20 cellular contexts compared by ENCODE assay signal in genomic region chr20:40006168-40006860, GRCh38.
DNase-seq lines count a peak whose midpoint lies in the region; ATAC-seq, FAIRE-seq and TF ChIP-seq lines count a peak whose summit lies in the region.
"Had no signal": no experiment of that assay in that cellular context is flagged by ENCODE, and none has a peak within 500 bp of the region (broad histone marks: within the 10 kb centered on the region; RNA-seq: fewer than 3 reads in every experiment).

No MANE protein-coding gene starts in this region.

- no peak for DNase-seq in HepG2 (ENCODE audit: low spot score)
- DNase-seq in SK-N-MC (ENCODE audit: low read depth, low spot score), result peak; percentile 20
- peak; percentile 40 for DNase-seq in mesenchymal stem cell
- no peak for DNase-seq in type B pancreatic cell (ENCODE audit: extremely low spot score, unreplicated experiment)
- no peak for DNase-seq in stimulated activated CD4-positive, alpha-beta T cell treated with anti-CD3 and anti-CD28 coated beads, Interleukin-2, amount 100 ng/mL, for 48 hours
- no peak for DNase-seq in activated CD4-positive, CD25-positive, alpha-beta regulatory T cell treated with anti-CD3 and anti-CD28 coated beads, Interleukin-2, amount 50 U/mL, for 72 hours
- DNase-seq in activated CD4-positive, alpha-beta T cell treated with anti-CD3 and anti-CD28 coated beads for 1 hour, result no peak
- DNase-seq: AML-193; CD4-positive, alpha-beta memory T cell; DMS79 treated with DMSO at 0.1 percent for 48 hours; GF-D8; HCEC 1CT; HFFc6 had no signal

- CTCF ChIA-PET in HepG2 (lab: Yijun Ruan, JAX; ENCODE audit: low intra/inter-chr PET ratio, low total read pairs), result no interaction called here

- H3K27ac Mint-ChIP-seq in type B pancreatic cell, result peak overlapping the region; percentile 4
- H3K27ac Mint-ChIP-seq: CD4-positive, alpha-beta memory T cell; GM23338; HFFc6 had no signal

- H3K27me3 ChIP-seq in liver (ENCODE audit: control insufficient read depth in 4 of 4, insufficient read depth in 4 of 4, low read length in 3 of 4), result no peaks in the 10 kb centered on the region
- no peaks in the 10 kb centered on the region for H3K27me3 ChIP-seq in HepG2 (ENCODE audit: control insufficient read depth in 1 of 2, insufficient read depth in 2 of 2, low read length in 2 of 2)
- H3K27me3 ChIP-seq in mesenchymal stem cell (ENCODE audit: control insufficient read depth in 1 of 2, insufficient read depth in 1 of 2, low read length in 2 of 2), result no peaks in the 10 kb centered on the region
- H3K27me3 ChIP-seq: BLaER1 had no signal

- no peak overlapping the region for H2BK120ac ChIP-seq in mesenchymal stem cell (ENCODE audit: low read depth, low read length)

- TF ChIP-seq CTCF in liver (IDR thresholded peaks at IDR 0.05; ENCODE audit: low read depth, low read length, missing input control), result no peak
- no peak for TF ChIP-seq CTCF in HepG2 (CRISPR knock-in tag; IDR thresholded peaks at IDR 0.05)
- no peak for TF ChIP-seq CTCF in type B pancreatic cell (conservative IDR thresholded peaks at IDR 0.05)

- ATAC-seq in HepG2, result no peak
- ATAC-seq: A549, GM23338 had no signal

- 76% methylated on average over 1 of the region's 1 CpG for WGBS in liver
- WGBS in HepG2 (ENCODE audit: low lambda C conversion rate), result 0% methylated on average over 1 of the region's 1 CpG
- 50% methylated on average over 1 of the region's 1 CpG for WGBS in mesenchymal stem cell

- in situ Hi-C loops in HepG2 (cut with HindIII; ENCODE audit: extremely low pct_ligation_motif_present, low pct_unique_long_range_greater_than_20kb), result no loop called here

- H3K4me3 Mint-ChIP-seq in type B pancreatic cell, result peak overlapping the region; percentile 27
- H3K4me3 Mint-ChIP-seq: CD14-positive monocyte; CD4-positive, alpha-beta memory T cell; GM23338; HFFc6 had no signal

- no peaks in the 10 kb centered on the region for H3K36me3 Mint-ChIP-seq in type B pancreatic cell
- H3K36me3 Mint-ChIP-seq: CD14-positive monocyte; CD4-positive, alpha-beta memory T cell had no signal

- no peaks in the 10 kb centered on the region for H4K20me1 ChIP-seq in HepG2 (ENCODE audit: insufficient read depth, low read length)
- H4K20me1 ChIP-seq: BLaER1 had no signal

- no peak overlapping the region for H2BK15ac ChIP-seq in mesenchymal stem cell (ENCODE audit: low read depth, poor library complexity, severe bottlenecking)

- no peak overlapping the region for H4K8ac ChIP-seq in mesenchymal stem cell (ENCODE audit: low read length)

- peak; percentile 37 to 51 for TF ChIP-seq RAD21 in liver (IDR thresholded peaks at IDR 0.05)
- TF ChIP-seq RAD21 in HepG2 (CRISPR knock-in tag; IDR thresholded peaks at IDR 0.05), result no peak

- H3K9me3 Mint-ChIP-seq in type B pancreatic cell, result peaks cover 2% of the 10 kb centered on the region
- H3K9me3 Mint-ChIP-seq: GM23338 had no signal

- H2AFZ ChIP-seq in HepG2 (ENCODE audit: low read length) (no peak overlapping the region), mesenchymal stem cell (ENCODE audit: low read depth, low read length) (no peak overlapping the region)
- H2AFZ ChIP-seq: GM23338 had no signal

- no peak overlapping the region for H2BK5ac ChIP-seq in mesenchymal stem cell (ENCODE audit: low read depth, low read length, poor library complexity, severe bottlenecking)

- intact Hi-C loops in HepG2 (cut with micrococcal nuclease; ENCODE audit: unreplicated experiment), result no loop called here

- H3K79me1 ChIP-seq in mesenchymal stem cell (replicated peaks; ENCODE audit: low read length, poor library complexity, severe bottlenecking), result no peaks in the 10 kb centered on the region

- H2AK5ac ChIP-seq in mesenchymal stem cell (ENCODE audit: low read length, severe bottlenecking), result no peak overlapping the region

- H3K4me3 ChIP-seq in liver (ENCODE audit: low read depth in 1 of 3, low read length in 3 of 3), result peak overlapping the region in 2 of 3 donors; percentile 5 to 58
- no peak overlapping the region for H3K4me3 ChIP-seq in HepG2 (replicated peaks in 1 of 3; ENCODE audit: insufficient read depth in 1 of 3, low read depth in 2 of 3, low read length in 3 of 3)
- peak overlapping the region; percentile 23; the same call in 1 of the 2 replicates for H3K4me3 ChIP-seq in SK-N-MC
- no peak overlapping the region for H3K4me3 ChIP-seq in mesenchymal stem cell (ENCODE audit: insufficient read depth in 1 of 2, low read depth in 1 of 2, low read length in 2 of 2)
- H3K4me3 ChIP-seq: A549, BLaER1, GM23338 had no signal

- H3K4me1 ChIP-seq in liver (ENCODE audit: control insufficient read depth in 4 of 4, insufficient read depth in 4 of 4, low read length in 3 of 4) (peaks cover 0 to 7% (median 0%) of the 10 kb centered on the region in 4 donors), HepG2 (ENCODE audit: insufficient read depth, low read length) (no peaks in the 10 kb centered on the region), mesenchymal stem cell (ENCODE audit: control insufficient read depth, insufficient read depth, low read depth, low read length) (no peaks in the 10 kb centered on the region)
- H3K4me1 ChIP-seq: A549, BLaER1 had no signal

- peaks cover 29% of the 10 kb centered on the region for H3K4me1 Mint-ChIP-seq in type B pancreatic cell (ENCODE audit: unreplicated experiment)
- H3K4me1 Mint-ChIP-seq: CD14-positive monocyte; CD4-positive, alpha-beta memory T cell had no signal

- no peak overlapping the region for H4K91ac ChIP-seq in mesenchymal stem cell (ENCODE audit: low read length)

- POLR2A ChIA-PET in HepG2 (lab: Yijun Ruan, JAX), result no interaction called here

- TF ChIP-seq EP300 in HepG2 (IDR thresholded peaks at IDR 0.05; ENCODE audit: low read depth in 2 of 2, low read length in 2 of 2) (no peak), HepG2 (CRISPR knock-in tag; IDR thresholded peaks at IDR 0.05; ENCODE audit: borderline replicate concordance) (no peak)

- no peak overlapping the region for H3K18ac ChIP-seq in mesenchymal stem cell (ENCODE audit: low read depth in 1 of 2, low read length in 2 of 2)

- H3K14ac ChIP-seq in mesenchymal stem cell (ENCODE audit: low read length in 2 of 2), result no peak overlapping the region

- H3K4me2 ChIP-seq in HepG2 (ENCODE audit: low read depth, low read length), result no peak overlapping the region
- no peak overlapping the region for H3K4me2 ChIP-seq in mesenchymal stem cell (ENCODE audit: low read length, poor library complexity, severe bottlenecking)
- H3K4me2 ChIP-seq: A549, BLaER1, GM23338 had no signal

- H3K9me3 ChIP-seq in liver (ENCODE audit: control insufficient read depth in 4 of 4, low read length in 3 of 4) (no peaks in the 10 kb centered on the region), HepG2 (ENCODE audit: low read length) (peaks cover 95% of the 10 kb centered on the region), SK-N-MC (ENCODE audit: low read depth, low read length) (no peaks in the 10 kb centered on the region), mesenchymal stem cell (ENCODE audit: control insufficient read depth, low read length) (peaks cover 11% of the 10 kb centered on the region)
- H3K9me3 ChIP-seq: A549, BLaER1 had no signal

- H3K9ac ChIP-seq in liver (ENCODE audit: low read depth in 1 of 2, low read length in 2 of 2) (peak overlapping the region; percentile 48 to 99), HepG2 (ENCODE audit: insufficient read depth, low read depth, low read length) (no peak overlapping the region), SK-N-MC (ENCODE audit: insufficient read length) (no peak overlapping the region), mesenchymal stem cell (ENCODE audit: low read length) (no peak overlapping the region)
- H3K9ac ChIP-seq: BLaER1 had no signal

- no peaks in the 10 kb centered on the region for H3K27me3 Mint-ChIP-seq in type B pancreatic cell

- no peak for FAIRE-seq in HepG2 (lab: Jason Lieb, UNC)
- FAIRE-seq: A549, H54 had no signal

- no TSS peak for BruUV-seq in HepG2 (replicated peaks; lab: Mats Ljungman, UMichigan)

- H3K27ac ChIP-seq in liver (ENCODE audit: low read depth in 1 of 2, low read length in 2 of 2) (peak overlapping the region; percentile 18 to 45), HepG2 (ENCODE audit: extremely low read length, insufficient read depth, low read length) (no peak overlapping the region), SK-N-MC (no peak overlapping the region), mesenchymal stem cell (ENCODE audit: low read length, poor library complexity, severe bottlenecking) (no peak overlapping the region)
- H3K27ac ChIP-seq: 22Rv1, A549, BLaER1 had no signal

- no peak for TF ChIP-seq POLR2A in HepG2 (IDR thresholded peaks at IDR 0.05; ENCODE audit: insufficient read depth in 1 of 2, low read depth in 2 of 2, low read length in 2 of 2)

- H3K36me3 ChIP-seq in liver (ENCODE audit: control insufficient read depth in 4 of 4, insufficient read depth in 3 of 4, low read depth in 1 of 4, low read length in 3 of 4) (peaks cover 0 to 16% (median 2%) of the 10 kb centered on the region in 4 donors), HepG2 (replicated peaks in 1 of 2; ENCODE audit: control insufficient read depth in 1 of 2, insufficient read depth in 2 of 2, low read length in 2 of 2) (no peaks in the 10 kb centered on the region), SK-N-MC (ENCODE audit: insufficient read depth, low read length) (no peaks in the 10 kb centered on the region), mesenchymal stem cell (ENCODE audit: control insufficient read depth in 1 of 2, insufficient read depth in 2 of 2, low read depth in 1 of 2, low read length in 2 of 2) (no peaks in the 10 kb centered on the region)
- H3K36me3 ChIP-seq: BLaER1 had no signal

- H3K4ac ChIP-seq in mesenchymal stem cell (ENCODE audit: low read depth in 1 of 2, low read length in 2 of 2), result no peak overlapping the region

- H3K79me2 ChIP-seq in HepG2 (ENCODE audit: insufficient read depth, low read length), result no peaks in the 10 kb centered on the region

- no peak overlapping the region for H3K23ac ChIP-seq in mesenchymal stem cell (ENCODE audit: low read length in 2 of 2)

- H2BK12ac ChIP-seq in mesenchymal stem cell (ENCODE audit: low read length in 2 of 2), result no peak overlapping the region

TF ChIP-seq in liver, 16 proteins besides CTCF, POLR2A, EP300 and RAD21 (continues in another document):
- TF ChIP-seq RXRA (IDR thresholded peaks at IDR 0.05) (peak; percentile 35 to 69), MAX (IDR thresholded peaks at IDR 0.05) (peak; percentile 59), SP1 (IDR thresholded peaks at IDR 0.05) (peak; percentile 40), NR2F2 (IDR thresholded peaks at IDR 0.05) (no peak), YY1 (IDR thresholded peaks at IDR 0.05) (peak; percentile 69)

TF ChIP-seq in HepG2, 621 proteins besides CTCF, POLR2A, EP300 and RAD21 (continues in another document):
- TF ChIP-seq ZNF205 (CRISPR knock-in tag; IDR thresholded peaks at IDR 0.05), result no peak
- no peak for TF ChIP-seq ZNF335 (CRISPR knock-in tag; IDR thresholded peaks at IDR 0.05)
- TF ChIP-seq E2F5 (CRISPR knock-in tag; conservative IDR thresholded peaks at IDR 0.05), result no peak
- no peak for TF ChIP-seq KAT7 (CRISPR knock-in tag; IDR thresholded peaks at IDR 0.05; ENCODE audit: borderline replicate concordance)

Comparison
In these comparisons a context has a peak if more than half of its experiments do, and no peak if none do; other contexts are left out.
1. H3K27ac ChIP-seq: peak in liver (2 of 2); none in HepG2 (single experiment), SK-N-MC (single experiment) and mesenchymal stem cell (single experiment).
2. H3K4me3 ChIP-seq: peak in liver (2 of 3) and SK-N-MC (single experiment); none in HepG2 (0 of 3) and mesenchymal stem cell (0 of 2).
3. H3K9ac ChIP-seq: peak in liver (2 of 2); none in HepG2 (single experiment), SK-N-MC (single experiment) and mesenchymal stem cell (single experiment).
4. DNase-seq: peak in SK-N-MC (single experiment) and mesenchymal stem cell (single experiment); none in HepG2 (single experiment), type B pancreatic cell (single experiment), stimulated activated CD4-positive, alpha-beta T cell treated with anti-CD3 and anti-CD28 coated beads, Interleukin-2, amount 100 ng/mL, for 48 hours (0 of 2), activated CD4-positive, CD25-positive, alpha-beta regulatory T cell treated with anti-CD3 and anti-CD28 coated beads, Interleukin-2, amount 50 U/mL, for 72 hours (single experiment) and activated CD4-positive, alpha-beta T cell treated with anti-CD3 and anti-CD28 coated beads for 1 hour (single experiment).